Comparison of ENCODE assay signal across 13 cellular contexts in the genomic region with DNA sequence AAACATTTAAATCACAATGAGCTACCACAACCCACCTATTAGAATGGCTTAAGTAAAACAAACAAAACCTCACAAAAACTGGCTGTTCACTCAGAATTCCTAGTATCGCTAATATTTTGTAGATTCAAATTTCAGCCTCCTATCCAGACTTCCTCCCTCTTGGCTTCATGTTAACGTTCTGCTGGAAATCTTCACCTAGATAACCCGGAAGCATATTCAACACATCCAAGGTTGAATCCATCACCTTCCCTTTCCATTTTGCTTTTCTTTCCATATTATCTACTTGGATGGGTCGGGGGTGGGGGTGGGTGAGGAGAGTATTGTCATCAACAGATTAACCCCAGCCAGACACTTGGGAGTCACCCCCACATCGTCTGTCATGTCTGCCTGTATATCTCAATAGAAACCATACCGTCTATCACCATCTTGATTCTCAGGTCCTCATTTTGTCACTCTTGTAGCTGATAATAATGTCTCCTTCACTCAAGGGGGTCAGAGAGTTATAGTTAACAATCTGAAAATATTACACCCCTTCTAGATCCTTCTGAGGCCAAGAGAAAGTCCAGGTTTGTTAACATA. TPM values are rescaled to one million over a fixed set of nuclear protein-coding genes. Genes with fewer than 3 reads are reported as not detected.
A peak's percentile ranks its signal among the peaks of the same experiment; 100 is the strongest.
DNase-seq lines count a peak whose midpoint lies in the region; ATAC-seq and TF ChIP-seq lines count a peak whose summit lies in the region.
"Had no signal": no experiment of that assay in that cellular context is flagged by ENCODE, and none has a peak within 500 bp of the region (broad histone marks: within the 10 kb centered on the region; RNA-seq: fewer than 3 reads in every experiment).

No MANE protein-coding gene starts in this region.

- H3K27ac Mint-ChIP-seq in activated naive CD8-positive, alpha-beta T cell treated with anti-CD3 and anti-CD28 coated beads, Interleukin-2, amount 10 ng/mL, durations not matched to agents 7 days and 5 days, result peak overlapping the region; percentile 11
- H3K27ac Mint-ChIP-seq in nephron progenitor cell, result no peak overlapping the region

- H3K4me1 ChIP-seq in DOHH2 (ENCODE audit: control insufficient read depth, low read length), result peaks cover 40% of the 10 kb centered on the region
- H3K4me1 ChIP-seq in HUES64 (ENCODE audit: insufficient read depth, low read length), result peaks cover 13% of the 10 kb centered on the region

- H3K79me2 ChIP-seq in DOHH2 (ENCODE audit: control insufficient read depth, low read length), result peaks cover 91% of the 10 kb centered on the region

- no peak for DNase-seq in activated naive CD8-positive, alpha-beta T cell treated with anti-CD3 and anti-CD28 coated beads, Interleukin-2, amount 10 ng/mL, durations not matched to agents 7 days and 5 days
- no peak for DNase-seq in nephron progenitor cell
- no peak for DNase-seq in DMS114 treated with DMSO at 0.1 percent for 48 hours (lab: John Stamatoyannopoulos, UW; ENCODE audit: unreplicated experiment)
- DNase-seq: activated CD4-positive, alpha-beta T cell treated with anti-CD3 and anti-CD28 coated beads, Interleukin-2, amount 50 U/mL, for 4 hours; heart left ventricle; NCI-H1105; psoas muscle; stimulated activated CD4-positive, alpha-beta T cell treated with anti-CD3 and anti-CD28 coated beads, Interleukin-4, amount 100 ng/mL, for 24 hours had no signal

- H3K4me1 Mint-ChIP-seq in activated naive CD8-positive, alpha-beta T cell treated with anti-CD3 and anti-CD28 coated beads, Interleukin-2, amount 10 ng/mL, durations not matched to agents 7 days and 5 days, result peaks cover 42% of the 10 kb centered on the region
- peaks cover 30% of the 10 kb centered on the region for H3K4me1 Mint-ChIP-seq in nephron progenitor cell

- no peaks in the 10 kb centered on the region for H3K9me3 ChIP-seq in DOHH2 (ENCODE audit: control insufficient read depth, insufficient read depth, low read length)
- no peaks in the 10 kb centered on the region for H3K9me3 ChIP-seq in HUES64 (ENCODE audit: insufficient read depth, low read depth, low read length)
- H3K9me3 ChIP-seq: heart left ventricle, psoas muscle had no signal

- H3K9me2 ChIP-seq in DOHH2 (replicated peaks; ENCODE audit: control insufficient read depth, low read length), result no peaks in the 10 kb centered on the region

- H3K27me3 ChIP-seq in DOHH2 (ENCODE audit: control insufficient read depth, low read length), result no peaks in the 10 kb centered on the region
- H3K27me3 ChIP-seq in HUES64 (ENCODE audit: insufficient read depth, low read length), result no peaks in the 10 kb centered on the region
- H3K27me3 ChIP-seq: heart left ventricle had no signal

- H3F3A ChIP-seq in DOHH2 (ENCODE audit: control insufficient read depth, insufficient read depth), result no peaks in the 10 kb centered on the region

- H3K4me3 Mint-ChIP-seq in activated naive CD8-positive, alpha-beta T cell treated with anti-CD3 and anti-CD28 coated beads, Interleukin-2, amount 10 ng/mL, durations not matched to agents 7 days and 5 days, result peak overlapping the region; percentile 14
- peak overlapping the region; percentile 37 for H3K4me3 Mint-ChIP-seq in nephron progenitor cell

- ATAC-seq in activated naive CD8-positive, alpha-beta T cell treated with anti-CD3 and anti-CD28 coated beads, Interleukin-2, amount 10 ng/mL, durations not matched to agents 7 days and 5 days (ENCODE audit: low read depth), result no peak
- ATAC-seq in HG03196 (IDR thresholded peaks at IDR 0.05; ENCODE audit: unreplicated experiment) (no peak), esophagus mucosa (no peak)
- ATAC-seq: heart left ventricle, psoas muscle, SK-N-SH treated with all-trans-retinoic acid at 6 μM for 48 hours had no signal

- peak overlapping the region; percentile 77 for H3K4me2 ChIP-seq in DOHH2 (ENCODE audit: low read length)

- H3K36me3 ChIP-seq in DOHH2 (ENCODE audit: control insufficient read depth, low read length) (peaks cover 56% of the 10 kb centered on the region), HUES64 (ENCODE audit: insufficient read depth, low read length) (peaks cover 19% of the 10 kb centered on the region)

- no peak overlapping the region for H3K9ac ChIP-seq in HUES64 (ENCODE audit: low read depth, low read length)

- H4K20me1 ChIP-seq in DOHH2 (ENCODE audit: control insufficient read depth, insufficient read depth, low read depth, low read length), result no peaks in the 10 kb centered on the region

- no peaks in the 10 kb centered on the region for H3K27me3 Mint-ChIP-seq in activated naive CD8-positive, alpha-beta T cell treated with anti-CD3 and anti-CD28 coated beads, Interleukin-2, amount 10 ng/mL, durations not matched to agents 7 days and 5 days
- peaks cover 4% of the 10 kb centered on the region for H3K27me3 Mint-ChIP-seq in nephron progenitor cell (ENCODE audit: low read depth, poor library complexity)

- peak overlapping the region; percentile 84 for H3K4me3 ChIP-seq in DOHH2 (ENCODE audit: low read length)
- peak overlapping the region; percentile 84; the same call in 1 of the 2 replicates for H3K4me3 ChIP-seq in HUES64 (ENCODE audit: low read length)

- H3K27ac ChIP-seq in DOHH2 (ENCODE audit: low read depth, low read length) (no peak overlapping the region), HUES64 (ENCODE audit: low read depth, low read length) (no peak overlapping the region)

- WGBS in HUES64, result 89% methylated on average over 5 of the region's 6 CpGs

- TF ChIP-seq CTCF in DOHH2 (IDR thresholded peaks at IDR 0.05; ENCODE audit: low read depth, low read length, poor library complexity, severe bottlenecking) (no peak), nephron progenitor cell (IDR thresholded peaks at IDR 0.05) (no peak)

- peaks cover 2% of the 10 kb centered on the region for H3K9me3 Mint-ChIP-seq in activated naive CD8-positive, alpha-beta T cell treated with anti-CD3 and anti-CD28 coated beads, Interleukin-2, amount 10 ng/mL, durations not matched to agents 7 days and 5 days
- H3K9me3 Mint-ChIP-seq in nephron progenitor cell, result peaks cover 5% of the 10 kb centered on the region

- H3K36me3 Mint-ChIP-seq in activated naive CD8-positive, alpha-beta T cell treated with anti-CD3 and anti-CD28 coated beads, Interleukin-2, amount 10 ng/mL, durations not matched to agents 7 days and 5 days, result peaks cover 30% of the 10 kb centered on the region
- H3K36me3 Mint-ChIP-seq in nephron progenitor cell (ENCODE audit: low read depth), result peaks cover 30% of the 10 kb centered on the region

- POLR2A ChIA-PET in activated naive CD8-positive, alpha-beta T cell treated with anti-CD3 and anti-CD28 coated beads, Interleukin-2, amount 10 ng/mL, durations not matched to agents 7 days and 5 days (lab: Charles Lee), result interaction anchor here (1.4 to 1.7 kb wide), 2 partner anchors 78 to 212 kb away, joined by 5 to 6 read pairs; no protein-coding TSS in a partner anchor

RNA-seq across cellular contexts. Expression of gene DPH5, which starts 1.7 kb away (rescaled TPM):
- polyA plus RNA-seq in HUES64 (2013, experiment 1 of 2), result 42.6 TPM
- polyA plus RNA-seq in HUES64 (2013, experiment 2 of 2), result 50.4 TPM
- 10 to 100 TPM; 32.4 to 37.1 TPM for total RNA-seq in activated naive CD8-positive, alpha-beta T cell treated with anti-CD3 and anti-CD28 coated beads, Interleukin-2, amount 10 ng/mL, durations not matched to agents 7 days and 5 days
- total RNA-seq in esophagus mucosa, result 19.0 TPM
